In the genomic region with DNA sequence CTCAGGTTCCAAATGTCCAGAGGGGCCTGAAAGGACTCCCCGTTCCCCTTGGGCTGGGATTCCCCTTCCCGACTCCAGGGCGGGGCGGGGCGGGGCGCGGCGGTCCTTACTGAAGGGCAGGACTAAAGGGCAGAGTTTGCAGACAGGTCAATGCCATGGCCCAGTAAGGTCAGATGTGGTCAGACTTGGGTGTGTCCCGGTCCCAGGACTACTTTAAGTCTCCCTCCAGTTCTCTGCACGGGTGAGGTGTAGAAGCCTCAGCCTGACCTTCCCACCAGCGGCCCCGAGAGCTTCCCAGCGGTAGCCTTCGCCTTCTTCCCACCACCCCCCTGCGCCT, we compare ENCODE assay signal across 8 cellular contexts. TPM values are rescaled to one million over a fixed set of nuclear protein-coding genes. Genes with fewer than 3 reads are reported as not detected.
DNase-seq lines count a peak whose midpoint lies in the region; ATAC-seq and TF ChIP-seq lines count a peak whose summit lies in the region.

No MANE protein-coding gene starts in this region.

- H2AFZ ChIP-seq in Karpas-422 (ENCODE audit: low read length) = 0 out of 2 replicates have a peak overlapping the region, but pooled peaks have one; percentile 29
- no peak overlapping the region for H2AFZ ChIP-seq in neuron (ENCODE audit: low read depth, low read length)

- no peaks in the 10 kb centered on the region for H4K20me1 ChIP-seq in Karpas-422 (ENCODE audit: insufficient read depth, low read depth, low read length)

- H3K9me2 ChIP-seq in Karpas-422 (replicated peaks; ENCODE audit: insufficient read depth, low read length) = no peaks in the 10 kb centered on the region

- DNase-seq in CD8-positive, alpha-beta T cell = peak in 5 of 7 experiments; percentile 43 to 72 (median 60)
- DNase-seq in Karpas-422 (no peak), fibroblast of pulmonary artery (ENCODE audit: low read depth) (no peak)
- no peak for DNase-seq in activated T-cell treated with anti-CD3 and anti-CD28 coated beads, Interleukin-2, amount 50 U/mL, for 24 hours

- no peak for TF ChIP-seq CTCF in CD8-positive, alpha-beta T cell (IDR thresholded peaks at IDR 0.05)
- no peak for TF ChIP-seq CTCF in fibroblast of pulmonary artery (IDR thresholded peaks at IDR 0.05; ENCODE audit: low read length, missing control alignments)

- H3K4me3 ChIP-seq in CD8-positive, alpha-beta T cell (ENCODE audit: low read depth, low read length) = peak overlapping the region; percentile 90
- H3K4me3 ChIP-seq in Karpas-422 (ENCODE audit: low read length) = peak overlapping the region; percentile 81
- peak overlapping the region; percentile 69 for H3K4me3 ChIP-seq in fibroblast of pulmonary artery (replicated peaks; ENCODE audit: low read depth, low read length)
- H3K4me3 ChIP-seq in neuron (ENCODE audit: low read length) = peak overlapping the region; percentile 50

- H3K4me3 Mint-ChIP-seq in CD8-positive, alpha-beta T cell = peak overlapping the region; percentile 96
- peak overlapping the region; percentile 91 for H3K4me3 Mint-ChIP-seq in activated T-cell treated with anti-CD3 and anti-CD28 coated beads, Interleukin-2, amount 50 U/mL, for 24 hours

- H3K27me3 ChIP-seq in CD8-positive, alpha-beta T cell (ENCODE audit: insufficient read depth, low read length) = no peaks in the 10 kb centered on the region
- no peaks in the 10 kb centered on the region for H3K27me3 ChIP-seq in Karpas-422 (ENCODE audit: low read length)
- peaks cover 11% of the 10 kb centered on the region for H3K27me3 ChIP-seq in neuron (ENCODE audit: insufficient read depth, low read length)

- peak; percentile 1 for ATAC-seq in CD8-positive, alpha-beta T cell
- ATAC-seq in HG03108 (IDR thresholded peaks at IDR 0.05; ENCODE audit: unreplicated experiment) = no peak
- ATAC-seq in HG03439 (IDR thresholded peaks at IDR 0.05; ENCODE audit: unreplicated experiment) = no peak
- no peak for ATAC-seq in HG03280 (IDR thresholded peaks at IDR 0.05; ENCODE audit: unreplicated experiment)

- peaks cover 38% of the 10 kb centered on the region for H3K4me1 Mint-ChIP-seq in CD8-positive, alpha-beta T cell (ENCODE audit: low read depth)
- peaks cover 50% of the 10 kb centered on the region for H3K4me1 Mint-ChIP-seq in activated T-cell treated with anti-CD3 and anti-CD28 coated beads, Interleukin-2, amount 50 U/mL, for 24 hours (ENCODE audit: low read depth)

- H3K27ac ChIP-seq in CD8-positive, alpha-beta T cell (ENCODE audit: low read depth, low read length) = peak overlapping the region; percentile 99
- peak overlapping the region; percentile 97 for H3K27ac ChIP-seq in Karpas-422 (ENCODE audit: low read length)

- H3K27me3 Mint-ChIP-seq in CD8-positive, alpha-beta T cell (ENCODE audit: low read depth) = no peaks in the 10 kb centered on the region
- no peaks in the 10 kb centered on the region for H3K27me3 Mint-ChIP-seq in activated T-cell treated with anti-CD3 and anti-CD28 coated beads, Interleukin-2, amount 50 U/mL, for 24 hours

- peak overlapping the region; percentile 81 for H3K9ac ChIP-seq in Karpas-422 (ENCODE audit: low read length)

- POLR2A ChIA-PET in CD8-positive, alpha-beta T cell (lab: Charles Lee) = interaction anchor here (0.6 to 6.3 kb wide), 9 partner anchors 9 to 431 kb away, joined by 3 to 37 read pairs (median 9); a partner anchor contains a TSS

- CTCF ChIA-PET in CD8-positive, alpha-beta T cell (lab: Charles Lee) = interaction anchor here (0.9 to 6.0 kb wide), 11 partner anchors 8 to 155 kb away, joined by 3 to 57 read pairs (median 3); no protein-coding TSS in a partner anchor

- peaks cover 17% of the 10 kb centered on the region for H3K36me3 Mint-ChIP-seq in CD8-positive, alpha-beta T cell
- H3K36me3 Mint-ChIP-seq in activated T-cell treated with anti-CD3 and anti-CD28 coated beads, Interleukin-2, amount 50 U/mL, for 24 hours (ENCODE audit: low read depth) = peaks cover 6% of the 10 kb centered on the region

- intact Hi-C loops in CD8-positive, alpha-beta T cell (cut with DNase I, micrococcal nuclease) = loop anchor here (1.0 to 2.0 kb wide), 6 partner anchors 17 to 262 kb away; a partner anchor contains a TSS

- H3K9me3 ChIP-seq in CD8-positive, alpha-beta T cell (ENCODE audit: low read length) = no peaks in the 10 kb centered on the region
- H3K9me3 ChIP-seq in Karpas-422 (ENCODE audit: low read length) (no peaks in the 10 kb centered on the region), neuron (ENCODE audit: low read length) (no peaks in the 10 kb centered on the region)

- no peaks in the 10 kb centered on the region for H3K9me3 Mint-ChIP-seq in CD8-positive, alpha-beta T cell
- H3K9me3 Mint-ChIP-seq in activated T-cell treated with anti-CD3 and anti-CD28 coated beads, Interleukin-2, amount 50 U/mL, for 24 hours = no peaks in the 10 kb centered on the region

- H3K4me1 ChIP-seq in CD8-positive, alpha-beta T cell (ENCODE audit: insufficient read depth, low read length) = peaks cover 39% of the 10 kb centered on the region
- H3K4me1 ChIP-seq in Karpas-422 (ENCODE audit: low read length) (peaks cover 43% of the 10 kb centered on the region), neuron (ENCODE audit: insufficient read depth, low read length) (peaks cover 41% of the 10 kb centered on the region)

- H3K36me3 ChIP-seq in CD8-positive, alpha-beta T cell (ENCODE audit: insufficient read depth, low read length) = no peaks in the 10 kb centered on the region
- H3K36me3 ChIP-seq in Karpas-422 (ENCODE audit: insufficient read depth, low read length) = no peaks in the 10 kb centered on the region
- no peaks in the 10 kb centered on the region for H3K36me3 ChIP-seq in neuron (ENCODE audit: insufficient read depth, low read length)

- peaks cover 3% of the 10 kb centered on the region; the same call in 1 of the 2 replicates for H3K79me2 ChIP-seq in Karpas-422 (ENCODE audit: low read length)

- H3K27ac Mint-ChIP-seq in CD8-positive, alpha-beta T cell = peak overlapping the region; percentile 99
- peak overlapping the region; percentile 98 for H3K27ac Mint-ChIP-seq in activated T-cell treated with anti-CD3 and anti-CD28 coated beads, Interleukin-2, amount 50 U/mL, for 24 hours

- peak overlapping the region; percentile 97 for H3K4me2 ChIP-seq in Karpas-422 (ENCODE audit: low read depth, low read length, poor library complexity, severe bottlenecking)

RNA-seq across cellular contexts. Expression of a gene that starts 0.5 kb away (rescaled TPM):
- total RNA-seq in CD8-positive, alpha-beta T cell = 100 to 1,000 TPM; 332 to 349 TPM
- total RNA-seq in Karpas-422 (2014; rRNA removed; shearing (Covaris generic); ENCODE audit: low replicate concordance) = 11.9 and 34.6 TPM in 2 replicates

RNA-seq across cellular contexts. Expression of a gene that starts 20.3 kb away (rescaled TPM):
- 10 to 100 TPM; 33.3 to 33.7 TPM for total RNA-seq in CD8-positive, alpha-beta T cell
- 0.69 and 1.4 TPM in 2 replicates for total RNA-seq in Karpas-422 (2014; rRNA removed; shearing (Covaris generic); ENCODE audit: low replicate concordance)

RNA-seq across cellular contexts. Expression of a gene that starts 22.8 kb away (rescaled TPM):
- total RNA-seq in CD8-positive, alpha-beta T cell = 10 to 100 TPM; 14.3 to 16.5 TPM
- total RNA-seq in Karpas-422 (2014; rRNA removed; shearing (Covaris generic); ENCODE audit: low replicate concordance) = 313 and 321 TPM in 2 replicates

RNA-seq across cellular contexts. Expression of a gene that starts 23.3 kb away (rescaled TPM):
- 10 to 100 TPM; 10.4 to 12.4 TPM for total RNA-seq in CD8-positive, alpha-beta T cell
- 8.5 and 10.9 TPM in 2 replicates for total RNA-seq in Karpas-422 (2014; rRNA removed; shearing (Covaris generic); ENCODE audit: low replicate concordance)

RNA-seq across cellular contexts. Expression of a gene that starts 54.1 kb away (rescaled TPM):
- 100 to 1,000 TPM; 243 to 245 TPM for total RNA-seq in CD8-positive, alpha-beta T cell
- 191 and 346 TPM in 2 replicates for total RNA-seq in Karpas-422 (2014; rRNA removed; shearing (Covaris generic); ENCODE audit: low replicate concordance)

Comparison
In these comparisons a context has a peak if more than half of its experiments do, and no peak if none do; other contexts are left out.
1. DNase-seq: peak in CD8-positive, alpha-beta T cell (5 of 7); none in Karpas-422 (single experiment), activated T-cell treated with anti-CD3 and anti-CD28 coated beads, Interleukin-2, amount 50 U/mL, for 24 hours (single experiment) and fibroblast of pulmonary artery (single experiment).
2. RNA of a gene that starts 20.3 kb away (total RNA-seq): 33.3 to 33.7 TPM in CD8-positive, alpha-beta T cell; 0.69 to 1.4 TPM in Karpas-422; every median in the first group is over 10 times any median in the second.
3. RNA of a gene that starts 22.8 kb away (total RNA-seq): 313 to 321 TPM in Karpas-422; 14.3 to 16.5 TPM in CD8-positive, alpha-beta T cell; every median in the first group is over 10 times any median in the second.
4. Peak in every context shown above with its lines, with median percentiles within 50 percentile points of each other: H3K4me3 ChIP-seq.